Comparison of ENCODE assay signal across 8 cellular contexts in the genomic region with DNA sequence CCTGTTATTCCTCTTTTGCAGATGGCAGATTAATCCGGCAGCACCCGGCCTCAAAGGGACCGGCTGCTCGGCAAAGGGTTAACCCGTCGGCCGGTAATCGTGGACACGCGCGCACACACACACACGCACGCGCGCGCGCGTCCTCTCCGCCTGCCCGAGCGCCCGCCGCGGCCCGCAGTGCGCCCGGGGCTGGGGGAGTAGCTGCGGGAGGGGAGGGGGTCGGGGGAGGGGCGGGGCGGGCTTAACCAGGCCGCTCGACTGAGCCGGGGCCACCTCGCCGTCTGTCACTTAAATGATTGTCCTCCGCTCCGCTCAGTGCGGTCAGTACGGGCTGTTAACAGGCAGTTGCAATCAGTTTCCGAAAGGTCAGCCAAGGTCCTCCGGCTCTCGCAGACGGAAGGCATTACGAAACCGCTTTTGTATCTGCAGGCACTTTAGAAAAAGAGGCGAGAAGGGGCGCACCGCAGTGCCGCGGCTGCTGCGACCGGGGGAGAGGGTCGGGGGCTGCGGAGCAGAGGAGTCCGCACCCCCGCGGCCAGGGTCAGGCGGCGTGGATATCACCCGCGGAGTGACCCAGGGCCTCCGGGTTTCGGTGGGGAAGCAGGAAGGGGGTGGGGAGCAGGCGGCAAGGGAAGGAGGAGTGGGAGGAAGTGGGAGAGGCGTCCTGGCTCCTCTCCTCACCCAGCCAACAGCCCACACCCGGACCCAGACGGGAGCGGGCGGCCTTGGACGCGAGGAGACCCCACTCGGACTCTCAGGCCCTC. TPM values are rescaled to one million over a fixed set of nuclear protein-coding genes. Genes with fewer than 3 reads are reported as not detected.
DNase-seq lines count a peak whose midpoint lies in the region; ATAC-seq and TF ChIP-seq lines count a peak whose summit lies in the region.

No MANE protein-coding gene starts in this region.

- in situ Hi-C loops in Panc1 (cut with HindIII; ENCODE audit: low pct_unique_long_range_greater_than_20kb, low sequenced_read_pairs) = no loop called here

- H3K27me3 ChIP-seq in Panc1 (ENCODE audit: control insufficient read depth, insufficient read depth, low read length) (no peaks in the 10 kb centered on the region), breast epithelium (peaks cover 0 to 91% of the 10 kb centered on the region in 2 donors), layer of hippocampus (ENCODE audit: control insufficient read depth, insufficient read depth, low read length) (no peaks in the 10 kb centered on the region)

- DNase-seq in AG09309 (ENCODE audit: low read depth) (no peak), GM20000 (ENCODE audit: low spot score) (peak; percentile 75), Panc1 (ENCODE audit: low read depth, low spot score) (no peak), breast epithelium (ENCODE audit: low spot score in 2 of 2) (no peak), substantia nigra (lab: John Stamatoyannopoulos, UW) (peak in 18 of 49 donors; percentile 0 to 56 (median 24))

- H3K27ac ChIP-seq in Panc1 (ENCODE audit: low read length) (peak overlapping the region; percentile 78), breast epithelium (peak overlapping the region; percentile 45 to 67), layer of hippocampus (ENCODE audit: low read depth, low read length) (peak overlapping the region; percentile 46), substantia nigra (ENCODE audit: low read depth, low read length, poor library complexity, severe bottlenecking) (peak overlapping the region; percentile 70)

- BruUV-seq in Panc1 (replicated peaks; lab: Mats Ljungman, UMichigan) = no TSS peak

- CTCF ChIA-PET in Panc1 (lab: Charles Lee) = interaction anchor here (0.7 kb wide), 1 partner anchor 1984 kb away, joined by 4 read pairs; no protein-coding TSS in a partner anchor

- POLR2A ChIA-PET in Panc1 (lab: Charles Lee) = interaction anchor here (0.7 kb wide), 2 partner anchors 13 to 77 kb away, joined by 4 to 5 read pairs; no protein-coding TSS in a partner anchor

- H3K4me1 ChIP-seq in Panc1 (ENCODE audit: control insufficient read depth, insufficient read depth, low read length) (peaks cover 16% of the 10 kb centered on the region), breast epithelium (no peaks in the 10 kb centered on the region)

- H3K4me3 ChIP-seq in AG09309 (ENCODE audit: control insufficient read depth, low read depth, low read length) (peak overlapping the region; percentile 17), Panc1 (ENCODE audit: low read depth in 2 of 2, low read length in 2 of 2) (peak overlapping the region; percentile 38 to 52), breast epithelium (peak overlapping the region; percentile 37 to 68 (median 53))

- H3K36me3 ChIP-seq in Panc1 (ENCODE audit: control insufficient read depth, insufficient read depth, low read length) = no peaks in the 10 kb centered on the region
- no peaks in the 10 kb centered on the region for H3K36me3 ChIP-seq in breast epithelium

- ATAC-seq in Panc1 (peak; percentile 31), HG02885 (IDR thresholded peaks at IDR 0.05; ENCODE audit: poor library complexity, unreplicated experiment) (no peak), HG03095 (IDR thresholded peaks at IDR 0.05; ENCODE audit: unreplicated experiment) (no peak)

- intact Hi-C loops in Panc1 (cut with micrococcal nuclease; ENCODE audit: unreplicated experiment) = loop anchor here (5.0 kb wide), 1 partner anchor 43 kb away; no protein-coding TSS in a partner anchor
- intact Hi-C loops in breast epithelium (cut with DNase I; ENCODE audit: low total_unique reads) = no loop called here

- no peak for TF ChIP-seq POLR2A in breast epithelium (IDR thresholded peaks at IDR 0.05)

- H3K9me3 ChIP-seq in Panc1 (ENCODE audit: control insufficient read depth, insufficient read depth, low read depth, low read length) = no peaks in the 10 kb centered on the region
- no peaks in the 10 kb centered on the region for H3K9me3 ChIP-seq in breast epithelium

- TF ChIP-seq CTCF in AG09309 (IDR thresholded peaks at IDR 0.05; ENCODE audit: control insufficient read depth, insufficient read depth, low read depth, low read length, missing control alignments) (no peak), GM20000 (IDR thresholded peaks at IDR 0.05; ENCODE audit: extremely low read depth, missing control alignments) (no peak), Panc1 (IDR thresholded peaks at IDR 0.05) (no peak), breast epithelium (IDR thresholded peaks at IDR 0.05) (no peak)

RNA-seq across cellular contexts. Expression of gene BCOR, which starts 57.3 kb away (rescaled TPM):
- 48.3 TPM for total RNA-seq in Panc1 (2021; ENCODE audit: unreplicated experiment)
- 33.8 TPM for polyA plus RNA-seq in Panc1 (2012; ENCODE audit: insufficient read length)
- 10 to 100 TPM; 11.7 to 28.1 (median 27.9) TPM for total RNA-seq in breast epithelium
